17 cellular contexts compared by ENCODE assay signal in the genomic region with DNA sequence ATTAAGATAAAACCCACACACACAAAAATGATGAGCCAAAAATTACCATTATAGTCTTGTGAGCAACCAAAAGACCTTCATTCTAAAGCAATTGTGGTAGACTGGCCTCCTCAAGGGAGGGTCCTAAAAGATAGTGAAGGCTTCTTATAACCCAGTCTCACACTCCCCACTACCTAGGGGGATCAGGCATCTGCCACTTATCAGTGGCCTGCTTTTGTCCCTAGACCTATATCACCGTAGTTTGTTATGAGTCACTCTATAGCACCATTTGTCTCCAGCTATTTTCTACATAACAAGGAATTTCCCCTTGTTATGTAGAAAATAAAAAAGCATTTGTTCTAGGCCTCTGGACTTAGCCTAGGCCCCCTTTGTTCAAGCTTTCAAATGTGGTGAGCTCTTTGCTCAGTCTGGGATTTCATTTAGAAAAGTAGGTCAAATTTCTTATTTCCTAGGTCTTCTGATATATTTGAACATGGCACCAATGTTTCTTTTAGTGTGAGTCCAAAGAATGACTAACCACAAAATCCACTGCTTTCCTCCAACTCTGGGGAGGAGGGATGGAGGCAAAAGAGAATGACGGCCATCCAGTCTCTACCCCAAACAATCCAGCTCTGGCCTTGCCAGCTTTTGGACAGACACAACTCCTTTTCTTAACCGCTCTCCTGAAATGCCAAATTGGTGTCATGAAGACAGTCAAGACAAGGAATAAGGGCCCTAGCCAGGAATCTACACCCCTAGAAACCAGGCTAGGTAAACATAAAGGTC. TPM values are rescaled to one million over a fixed set of nuclear protein-coding genes. Genes with fewer than 3 reads are reported as not detected.
DNase-seq lines count a peak whose midpoint lies in the region; ATAC-seq and TF ChIP-seq lines count a peak whose summit lies in the region.
"Had no signal": no experiment of that assay in that cellular context is flagged by ENCODE, and none has a peak within 500 bp of the region (broad histone marks: within the 10 kb centered on the region; RNA-seq: fewer than 3 reads in every experiment).

No MANE protein-coding gene starts in this region.

- peaks cover 56 to 86% of the 10 kb centered on the region in 2 experiments for H3K79me1 ChIP-seq in IMR-90 (ENCODE audit: low read depth in 1 of 2, low read length in 2 of 2)

- no peak for TF ChIP-seq RAD21 in IMR-90 (IDR thresholded peaks at IDR 0.05; ENCODE audit: low read length)

- TF ChIP-seq POLR2A in IMR-90 (IDR thresholded peaks at IDR 0.05; ENCODE audit: low read depth, low read length) = no peak

- H2AK9ac ChIP-seq in IMR-90 (replicated peaks; ENCODE audit: low read depth, low read length, poor library complexity) = no peak overlapping the region

- peaks cover 58% of the 10 kb centered on the region for H3K9me1 ChIP-seq in IMR-90 (ENCODE audit: insufficient read depth, low read length)

- H3K4ac ChIP-seq in IMR-90 (ENCODE audit: low read depth, low read length) = no peak overlapping the region

- no peaks in the 10 kb centered on the region for H3K27me3 ChIP-seq in CD8-positive, alpha-beta T cell (ENCODE audit: insufficient read depth, low read length)
- H3K27me3 ChIP-seq in IMR-90 (ENCODE audit: control insufficient read depth, insufficient read depth, low read length) = no peaks in the 10 kb centered on the region
- no peaks in the 10 kb centered on the region for H3K27me3 ChIP-seq in dorsolateral prefrontal cortex
- H3K27me3 ChIP-seq: upper lobe of right lung had no signal

- H2BK5ac ChIP-seq in IMR-90 (ENCODE audit: low read depth, low read length, poor library complexity, severe bottlenecking) = peak overlapping the region; percentile 52

- peak overlapping the region; percentile 49 for H3K27ac Mint-ChIP-seq in CD8-positive, alpha-beta T cell
- H3K27ac Mint-ChIP-seq in naive thymus-derived CD8-positive, alpha-beta T cell = peak overlapping the region in 7 of 10 donors; percentile 14 to 81 (median 60)

- POLR2A ChIA-PET in CD8-positive, alpha-beta T cell (lab: Charles Lee) = no interaction called here
- POLR2A ChIA-PET in IMR-90 (lab: Charles Lee; ENCODE audit: unreplicated experiment) = no interaction called here
- POLR2A ChIA-PET in naive thymus-derived CD8-positive, alpha-beta T cell (lab: Charles Lee) = no interaction called here

- H3K4me2 ChIP-seq in IMR-90 (ENCODE audit: low read depth, low read length) = peak overlapping the region; percentile 20; the same call in 1 of the 2 replicates

- no CpG with 5 or more reads among the region's 3 CpGs for WGBS in IMR-90 (ENCODE audit: extremely low coverage in 2 of 2, insufficient read length in 1 of 2), 2 experiments

- H2BK20ac ChIP-seq in IMR-90 (ENCODE audit: low read depth, low read length) = no peak overlapping the region

- dilution Hi-C loops in IMR-90 (cut with HindIII; ENCODE audit: low sequenced_read_pairs, unreplicated experiment) = no loop called here

- no peak for ATAC-seq in CD8-positive, alpha-beta T cell
- ATAC-seq in IMR-90 (ENCODE audit: low read depth) = peak; percentile 62
- no peak for ATAC-seq in naive thymus-derived CD8-positive, alpha-beta T cell
- no peak for ATAC-seq in GM21390 (IDR thresholded peaks at IDR 0.05; ENCODE audit: unreplicated experiment)
- no peak for ATAC-seq in GM21360 (IDR thresholded peaks at IDR 0.05; ENCODE audit: unreplicated experiment)
- ATAC-seq: esophagus mucosa, upper lobe of right lung had no signal

- H3K36me3 ChIP-seq in CD8-positive, alpha-beta T cell (ENCODE audit: insufficient read depth, low read length) = peaks cover 76% of the 10 kb centered on the region
- peaks cover 55% of the 10 kb centered on the region for H3K36me3 ChIP-seq in IMR-90 (ENCODE audit: control insufficient read depth, insufficient read depth, low read length)

- CTCF ChIA-PET in CD8-positive, alpha-beta T cell (lab: Charles Lee) = interaction anchor here (0.6 to 1.3 kb wide), 2 partner anchors 54 to 419 kb away, joined by 3 to 5 read pairs; no protein-coding TSS in a partner anchor
- CTCF ChIA-PET in IMR-90 (lab: Yijun Ruan, JAX) = no interaction called here

- H3K4me1 Mint-ChIP-seq in CD8-positive, alpha-beta T cell (ENCODE audit: low read depth) = peaks cover 38% of the 10 kb centered on the region
- H3K4me1 Mint-ChIP-seq in naive thymus-derived CD8-positive, alpha-beta T cell = peaks cover 18 to 63% (median 53%) of the 10 kb centered on the region in 4 donors

- no peak overlapping the region for H3K27ac ChIP-seq in CD8-positive, alpha-beta T cell (ENCODE audit: low read depth, low read length)
- H3K27ac ChIP-seq in IMR-90 (ENCODE audit: insufficient read depth, low read length) (peak overlapping the region; percentile 15; the same call in 1 of the 2 replicates), dorsolateral prefrontal cortex (peak overlapping the region; percentile 3 to 92 (median 83))
- H3K27ac ChIP-seq: HL-60, upper lobe of right lung had no signal

- no peak overlapping the region for H2BK15ac ChIP-seq in IMR-90 (ENCODE audit: low read depth, low read length)

- H3K4me3 ChIP-seq in CD8-positive, alpha-beta T cell (ENCODE audit: low read depth, low read length) = no peak overlapping the region
- H3K4me3 ChIP-seq in IMR-90 (ENCODE audit: insufficient read depth, low read depth, low read length) = no peak overlapping the region
- H3K4me3 ChIP-seq in dorsolateral prefrontal cortex = peak overlapping the region in 12 of 59 donors; percentile 3 to 27 (median 16)
- H3K4me3 ChIP-seq: upper lobe of right lung had no signal

- H4K91ac ChIP-seq in IMR-90 (ENCODE audit: insufficient read depth, low read depth, low read length) = no peak overlapping the region

- H4K20me1 ChIP-seq in IMR-90 (ENCODE audit: insufficient read depth, low read length) = peaks cover 73% of the 10 kb centered on the region

- no peaks in the 10 kb centered on the region for H3K9me3 ChIP-seq in CD8-positive, alpha-beta T cell (ENCODE audit: low read length)
- no peaks in the 10 kb centered on the region for H3K9me3 ChIP-seq in IMR-90 (ENCODE audit: control insufficient read depth, insufficient read depth, low read length)
- H3K9me3 ChIP-seq: upper lobe of right lung had no signal

- intact Hi-C loops in CD8-positive, alpha-beta T cell (cut with DNase I, micrococcal nuclease) = no loop called here
- intact Hi-C loops in IMR-90 (cut with micrococcal nuclease) = no loop called here
- intact Hi-C loops in dorsolateral prefrontal cortex (cut with DNase I) = no loop called here

- H3K27me3 Mint-ChIP-seq in CD8-positive, alpha-beta T cell (ENCODE audit: low read depth) = no peaks in the 10 kb centered on the region
- H3K27me3 Mint-ChIP-seq in naive thymus-derived CD8-positive, alpha-beta T cell = no peaks in the 10 kb centered on the region
- H3K27me3 Mint-ChIP-seq: naive B cell had no signal

- H4K8ac ChIP-seq in IMR-90 (ENCODE audit: low read depth in 2 of 2, low read length in 2 of 2) = no peak overlapping the region

- H2BK120ac ChIP-seq in IMR-90 (ENCODE audit: low read depth, low read length) = no peak overlapping the region

- in situ Hi-C loops in IMR-90 (cut with MboI; ENCODE audit: low sequenced_read_pairs) = no loop called here

- no peak overlapping the region for H2AK5ac ChIP-seq in IMR-90 (ENCODE audit: low read depth, low read length)

- no peak overlapping the region for H2AFZ ChIP-seq in IMR-90 (replicated peaks; ENCODE audit: low read length, poor library complexity)

- H3K18ac ChIP-seq in IMR-90 (ENCODE audit: low read depth, low read length) = peak overlapping the region; percentile 39; the same call in 1 of the 2 replicates

- H3K14ac ChIP-seq in IMR-90 (replicated peaks; ENCODE audit: low read depth, low read length) = no peak overlapping the region

- BruUV-seq in IMR-90 (replicated peaks; lab: Mats Ljungman, UMichigan) = no TSS peak

- H3K4me3 Mint-ChIP-seq in CD8-positive, alpha-beta T cell = no peak overlapping the region
- no peak overlapping the region for H3K4me3 Mint-ChIP-seq in naive thymus-derived CD8-positive, alpha-beta T cell
- H3K4me3 Mint-ChIP-seq: immature natural killer cell, naive B cell had no signal

- no peak for TF ChIP-seq CTCF in CD8-positive, alpha-beta T cell (IDR thresholded peaks at IDR 0.05)
- TF ChIP-seq CTCF in IMR-90 (conservative IDR thresholded peaks at IDR 0.05; ENCODE audit: low read depth, low read length) (no peak), dorsolateral prefrontal cortex (IDR thresholded peaks at IDR 0.05 in 54 of 56, conservative IDR thresholded peaks at IDR 0.05 in 2 of 56; ENCODE audit: low read depth in 1 of 56, partially characterized antibody in 56 of 56) (no peak)

- H4K5ac ChIP-seq in IMR-90 (ENCODE audit: low read depth, low read length) = no peak overlapping the region

- H3K56ac ChIP-seq in IMR-90 (ENCODE audit: extremely low read depth, insufficient read depth, low read length) = no peak overlapping the region

- no peak for DNase-seq in CD8-positive, alpha-beta T cell
- peak; percentile 53 for DNase-seq in IMR-90
- DNase-seq in dorsolateral prefrontal cortex = no peak
- no peak for DNase-seq in naive thymus-derived CD8-positive, alpha-beta T cell
- DNase-seq in NOMO-1 treated with dmso at 0.1 percent for 144 hours (lab: John Stamatoyannopoulos, UW; ENCODE audit: unreplicated experiment) = no peak
- DNase-seq in putamen (ENCODE audit: low spot score) = no peak
- DNase-seq: activated CD4-positive, alpha-beta T cell treated with anti-CD3 and anti-CD28 coated beads, Interleukin-2, amount 50 U/mL, for 48 hours; immature natural killer cell; naive B cell; small intestine; upper lobe of right lung had no signal

- H3K36me3 Mint-ChIP-seq in CD8-positive, alpha-beta T cell = peaks cover 92% of the 10 kb centered on the region
- peaks cover 0 to 89% (median 18%) of the 10 kb centered on the region in 3 donors for H3K36me3 Mint-ChIP-seq in naive thymus-derived CD8-positive, alpha-beta T cell

- no peaks in the 10 kb centered on the region for H3K9me3 Mint-ChIP-seq in CD8-positive, alpha-beta T cell
- no peaks in the 10 kb centered on the region for H3K9me3 Mint-ChIP-seq in naive thymus-derived CD8-positive, alpha-beta T cell
- H3K9me3 Mint-ChIP-seq: immature natural killer cell, naive B cell had no signal

- H3K9ac ChIP-seq in IMR-90 (ENCODE audit: low read depth, low read length) = no peak overlapping the region

- peaks cover 27% of the 10 kb centered on the region for H3K4me1 ChIP-seq in CD8-positive, alpha-beta T cell (ENCODE audit: insufficient read depth, low read length)
- peaks cover 10% of the 10 kb centered on the region for H3K4me1 ChIP-seq in IMR-90 (ENCODE audit: control insufficient read depth, insufficient read depth, low read length)

- no peak overlapping the region for H3K23ac ChIP-seq in IMR-90 (ENCODE audit: low read depth, low read length)

RNA-seq across cellular contexts. Expression of a gene that starts 8.9 kb away (rescaled TPM):
- total RNA-seq in CD8-positive, alpha-beta T cell = 100 to 1,000 TPM; 221 to 238 TPM
- total RNA-seq in IMR-90 (2012; rRNA removed) (101 and 131 TPM in 2 replicates), dorsolateral prefrontal cortex (100 to 1,000 TPM; 152 to 335 (median 225) TPM)
- 70.9 and 72.2 TPM in 2 replicates for polyA plus RNA-seq in IMR-90 (2012; rRNA removed)
- polyA plus RNA-seq in IMR-90 (2012; cell fraction: cytosol; rRNA removed) = 28.3 and 36.9 TPM in 2 replicates
- 83.2 and 150 TPM in 2 replicates for polyA plus RNA-seq in IMR-90 (2012; cell fraction: nucleus; rRNA removed; ENCODE audit: low replicate concordance)
- total RNA-seq in naive thymus-derived CD8-positive, alpha-beta T cell = 100 to 1,000 TPM; 219 to 251 TPM
- polyA plus RNA-seq in naive thymus-derived CD8-positive, alpha-beta T cell = 100 to 1,000 TPM in 2 of 3 donors, 10 to 100 TPM in 1; 93.2 to 132 (median 115) TPM

RNA-seq across cellular contexts. Expression of a gene that starts 31.5 kb away (rescaled TPM):
- total RNA-seq in CD8-positive, alpha-beta T cell = not detected
- total RNA-seq in IMR-90 (2012; rRNA removed) = under 0.01 TPM in 1 of 2 replicates, not detected in the other
- 0.03 and 0.09 TPM in 2 replicates for polyA plus RNA-seq in IMR-90 (2012; rRNA removed)
- 0.05 TPM in 1 of 2 replicates, not detected in the other for polyA plus RNA-seq in IMR-90 (2012; cell fraction: cytosol; rRNA removed)
- polyA plus RNA-seq in IMR-90 (2012; cell fraction: nucleus; rRNA removed; ENCODE audit: low replicate concordance) = 0.03 and 0.11 TPM in 2 replicates
- 10 to 100 TPM in 119 of 120 experiments, 1 to 10 TPM in 1; 10.0 to 43.4 (median 29.1) TPM for total RNA-seq in dorsolateral prefrontal cortex
- not detected for total RNA-seq in naive thymus-derived CD8-positive, alpha-beta T cell
- under 1 TPM in 1 of 3 donors, not detected in 2; 0.03 TPM for polyA plus RNA-seq in naive thymus-derived CD8-positive, alpha-beta T cell
- total RNA-seq: aorta, M059J, upper lobe of right lung had no signal

RNA-seq across cellular contexts. Expression of a gene that starts 40.6 kb away (rescaled TPM):
- total RNA-seq in CD8-positive, alpha-beta T cell = 10 to 100 TPM; 77.5 to 77.7 TPM
- total RNA-seq in IMR-90 (2012; rRNA removed) = 24.7 and 25.3 TPM in 2 replicates
- 20.6 and 21.3 TPM in 2 replicates for polyA plus RNA-seq in IMR-90 (2012; rRNA removed)
- 5.2 and 5.9 TPM in 2 replicates for polyA plus RNA-seq in IMR-90 (2012; cell fraction: cytosol; rRNA removed)
- 17.5 and 18.6 TPM in 2 replicates for polyA plus RNA-seq in IMR-90 (2012; cell fraction: nucleus; rRNA removed; ENCODE audit: low replicate concordance)
- 100 to 1,000 TPM in 71 of 120 experiments, 10 to 100 TPM in 49; 55.7 to 144 (median 103) TPM for total RNA-seq in dorsolateral prefrontal cortex
- total RNA-seq in naive thymus-derived CD8-positive, alpha-beta T cell = 100 to 1,000 TPM; 109 to 114 TPM
- polyA plus RNA-seq in naive thymus-derived CD8-positive, alpha-beta T cell = 10 to 100 TPM; 10.5 to 13.3 (median 12.6) TPM

Comparison
In these comparisons a context has a peak if more than half of its experiments do, and no peak if none do; other contexts are left out.
1. RNA of a gene that starts 31.5 kb away (total RNA-seq): 10.0 to 43.4 TPM in dorsolateral prefrontal cortex; not detected in naive thymus-derived CD8-positive, alpha-beta T cell, not detected in CD8-positive, alpha-beta T cell and under 0.01 TPM in IMR-90; every median in the first group is over 10 times any median in the second.